Comparison of ENCODE assay signal across 14 cellular contexts in the genomic region with DNA sequence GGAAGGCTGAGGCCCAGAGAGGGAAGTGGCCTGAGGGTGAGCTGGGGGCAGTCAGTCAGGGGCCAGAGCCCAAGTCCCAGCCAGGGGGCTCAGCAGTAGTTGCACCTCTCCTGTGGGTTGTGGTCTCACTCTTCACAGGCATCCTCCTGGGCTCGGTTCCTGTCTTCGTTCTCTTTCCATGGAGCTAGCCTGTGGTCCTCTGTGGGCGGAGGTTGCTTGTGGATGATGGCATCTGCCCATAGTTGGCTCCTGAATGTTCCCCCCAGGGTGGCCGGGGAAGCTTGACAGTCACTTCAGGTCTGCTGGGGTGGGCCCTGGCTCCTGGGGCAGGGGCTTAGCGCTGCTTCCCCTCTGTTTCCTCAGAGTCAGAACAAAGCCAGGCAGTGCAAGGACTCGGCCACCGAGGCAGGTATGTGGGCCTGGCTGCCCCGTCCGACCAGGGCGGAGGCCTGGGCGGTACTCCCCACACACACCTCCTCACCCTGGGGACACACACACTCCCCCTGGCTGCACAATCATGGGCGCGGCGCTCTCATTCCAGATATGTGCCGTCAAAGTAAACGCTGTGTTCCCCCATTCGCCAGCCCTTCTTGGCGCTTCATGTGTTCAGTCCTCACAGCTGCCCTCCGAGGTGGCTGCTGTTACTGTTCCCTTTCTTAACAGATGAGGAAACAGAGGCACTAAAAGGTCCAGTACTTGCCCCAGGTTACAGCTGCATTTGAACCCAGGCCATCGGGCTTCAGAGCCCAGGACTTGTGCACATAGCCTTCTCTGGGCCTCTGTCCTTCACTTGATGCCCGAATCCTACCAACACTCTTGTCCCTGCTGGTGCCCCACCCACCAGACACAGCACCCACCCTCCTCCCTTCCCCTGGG. TPM values are rescaled to one million over a fixed set of nuclear protein-coding genes. Genes with fewer than 3 reads are reported as not detected.
A peak's percentile ranks its signal among the peaks of the same experiment; 100 is the strongest.
DNase-seq lines count a peak whose midpoint lies in the region; FAIRE-seq and TF ChIP-seq lines count a peak whose summit lies in the region.
"Had no signal": no experiment of that assay in that cellular context is flagged by ENCODE, and none has a peak within 500 bp of the region (broad histone marks: within the 10 kb centered on the region; RNA-seq: fewer than 3 reads in every experiment).

No MANE protein-coding gene starts in this region.

- no peaks in the 10 kb centered on the region for H3K9me3 Mint-ChIP-seq in CD8-positive, alpha-beta memory T cell

- POLR2A ChIA-PET in CD8-positive, alpha-beta memory T cell (lab: Charles Lee) = interaction anchor here (0.6 kb wide), 1 partner anchor 10 kb away, joined by 3 read pairs; no protein-coding TSS in a partner anchor
- POLR2A ChIA-PET in H1 (lab: Charles Lee; ENCODE audit: partially characterized antibody) = interaction anchor here (1.0 to 1.2 kb wide), 3 partner anchors 11 to 40 kb away, joined by 3 to 4 read pairs (median 3); no protein-coding TSS in a partner anchor

- WGBS in H1 (ENCODE audit: extremely low coverage in 1 of 2, insufficient coverage in 1 of 2, insufficient read length in 1 of 2, insufficient replicate concordance in 2 of 2, low coverage in 1 of 2, low lambda C conversion rate in 2 of 2, missing lambda C conversion rate in 1 of 2), 2 experiments = 89% methylated on average over 21 of the region's 21 CpGs; no CpG with 5 or more reads in 1 of the 2 experiments
- WGBS in prostate gland = 83% methylated on average over 21 of the region's 21 CpGs

- H3K27ac Mint-ChIP-seq in CD8-positive, alpha-beta memory T cell = peak overlapping the region in 7 of 8 donors; percentile 10 to 83 (median 58)

- no peak overlapping the region for H4K5ac ChIP-seq in H1 (ENCODE audit: insufficient read length, low read depth, low read length)

- H2BK15ac ChIP-seq in H1 (ENCODE audit: low read length) = no peak overlapping the region

- 0 out of 2 replicates have a peak overlapping the region, but pooled peaks have one; percentile 9 for H2AK5ac ChIP-seq in H1 (ENCODE audit: low read depth, low read length)

- H4K91ac ChIP-seq in H1 (replicated peaks; ENCODE audit: insufficient read length, low read length) = no peak overlapping the region

- H3K23me2 ChIP-seq in H1 (ENCODE audit: low read depth, low read length) = peaks cover 4% of the 10 kb centered on the region; the same call in 1 of the 2 replicates

- H4K8ac ChIP-seq in H1 (ENCODE audit: extremely low read depth, insufficient read depth, low read length) = no peak overlapping the region; the same call in 1 of the 2 replicates

- no peaks in the 10 kb centered on the region for H3K27me3 Mint-ChIP-seq in CD8-positive, alpha-beta memory T cell

- H3K4me3 Mint-ChIP-seq in CD8-positive, alpha-beta memory T cell = no peak overlapping the region

- no peak overlapping the region; the same call in 1 of the 2 replicates for H3K18ac ChIP-seq in H1 (ENCODE audit: extremely low read depth, low read length)

- no peak overlapping the region for H3K23ac ChIP-seq in H1 (ENCODE audit: insufficient read length)

- H2BK12ac ChIP-seq in H1 (ENCODE audit: low read depth, low read length) = no peak overlapping the region

- peak overlapping the region; percentile 60; the same call in 1 of the 2 replicates for H2BK5ac ChIP-seq in H1 (ENCODE audit: low read depth, low read length)

- no peaks in the 10 kb centered on the region for H4K20me1 ChIP-seq in H1 (replicated peaks in 1 of 2; ENCODE audit: control insufficient read depth in 1 of 2, insufficient read depth in 2 of 2, low read length in 2 of 2)

- no peak overlapping the region for H3K27ac ChIP-seq in CD8-positive, alpha-beta memory T cell (ENCODE audit: low read depth, low read length)
- no peak overlapping the region for H3K27ac ChIP-seq in H1 (ENCODE audit: low read depth, low read length)
- no peak overlapping the region for H3K27ac ChIP-seq in prostate gland

- no peak overlapping the region for H3K4ac ChIP-seq in H1 (replicated peaks; ENCODE audit: insufficient read length, low read depth, low read length)

- no peak for TF ChIP-seq EP300 in H1 (IDR thresholded peaks at IDR 0.05; ENCODE audit: borderline replicate concordance in 1 of 2, low read depth in 2 of 2, low read length in 2 of 2)

- no peaks in the 10 kb centered on the region for H3K27me3 ChIP-seq in CD8-positive, alpha-beta memory T cell (ENCODE audit: insufficient read depth, low read length, poor library complexity, severe bottlenecking)
- H3K27me3 ChIP-seq in H1 (replicated peaks in 1 of 4; ENCODE audit: control insufficient read depth in 3 of 4, extremely low read depth in 1 of 4, insufficient read depth in 3 of 4, low read length in 3 of 4) (peaks cover 0 to 7% (median 0%) of the 10 kb centered on the region in 4 experiments; a peak in 4 of 7 replicates), prostate gland (replicated peaks; ENCODE audit: insufficient read depth) (peaks cover 3% of the 10 kb centered on the region)

- H3K4me1 Mint-ChIP-seq in CD8-positive, alpha-beta memory T cell = peaks cover 0 to 23% (median 9%) of the 10 kb centered on the region in 3 donors

- no peak overlapping the region for H3K4me3 ChIP-seq in CD8-positive, alpha-beta memory T cell (ENCODE audit: low read length)
- no peak overlapping the region for H3K4me3 ChIP-seq in H1 (ENCODE audit: extremely low read depth in 1 of 4, insufficient read depth in 2 of 4, low read depth in 3 of 4, low read length in 4 of 4)
- no peak overlapping the region for H3K4me3 ChIP-seq in prostate gland
- H3K4me3 ChIP-seq: GM12878 had no signal

- TF ChIP-seq POLR2A in H1 (IDR thresholded peaks at IDR 0.05; ENCODE audit: control extremely low read depth in 1 of 2, low read depth in 2 of 2, low read length in 2 of 2) (no peak), prostate gland (IDR thresholded peaks at IDR 0.05) (no peak)

- no peak overlapping the region for H3K9ac ChIP-seq in H1 (replicated peaks in 1 of 4; ENCODE audit: extremely low read depth in 1 of 4, low read depth in 3 of 4, low read length in 3 of 4)

- H2AFZ ChIP-seq in H1 (ENCODE audit: low read length) = no peak overlapping the region

- no peak overlapping the region for H2BK120ac ChIP-seq in H1 (replicated peaks; ENCODE audit: low read depth, low read length)

- no peaks in the 10 kb centered on the region for H3K79me2 ChIP-seq in H1 (ENCODE audit: control insufficient read depth in 1 of 2, insufficient read depth in 2 of 2, low read length in 2 of 2)

- H3K36me3 Mint-ChIP-seq in CD8-positive, alpha-beta memory T cell = peaks cover 0 to 81% (median 6%) of the 10 kb centered on the region in 3 donors

- H3K14ac ChIP-seq in H1 (ENCODE audit: insufficient read length) = no peak overlapping the region

- no peaks in the 10 kb centered on the region for H3K9me3 ChIP-seq in CD8-positive, alpha-beta memory T cell (ENCODE audit: low read length)
- H3K9me3 ChIP-seq in H1 (ENCODE audit: insufficient read depth in 2 of 2, low read depth in 1 of 2, low read length in 1 of 2) (no peaks in the 10 kb centered on the region), prostate gland (no peaks in the 10 kb centered on the region)

- TF ChIP-seq CTCF in H1 (IDR thresholded peaks at IDR 0.05; ENCODE audit: control extremely low read depth in 1 of 3, insufficient read depth in 1 of 3, low read depth in 1 of 3, low read length in 3 of 3) (no peak), prostate gland (IDR thresholded peaks at IDR 0.05) (no peak)

- no peak for FAIRE-seq in RCC 7860 (lab: Jason Lieb, UNC)
- FAIRE-seq in H1 (lab: Jason Lieb, UNC) = no peak
- FAIRE-seq: astrocyte, GM12878 had no signal

- H3K4me1 ChIP-seq in CD8-positive, alpha-beta memory T cell (ENCODE audit: insufficient read depth, low read length) = no peaks in the 10 kb centered on the region
- H3K4me1 ChIP-seq in H1 (replicated peaks in 1 of 4; ENCODE audit: control insufficient read depth in 3 of 4, insufficient read depth in 4 of 4, low read length in 3 of 4) = peaks cover 0 to 25% (median 15%) of the 10 kb centered on the region in 4 experiments; a peak in 6 of 7 replicates
- H3K4me1 ChIP-seq in prostate gland (replicated peaks) = no peaks in the 10 kb centered on the region

- TF ChIP-seq RAD21 in H1 (IDR thresholded peaks at IDR 0.05 in 1 of 2, conservative IDR thresholded peaks at IDR 0.05 in 1 of 2; ENCODE audit: low read depth in 2 of 2, low read length in 2 of 2) = no peak

- no peak overlapping the region for H3K56ac ChIP-seq in H1 (replicated peaks; ENCODE audit: insufficient read length, low read depth, low read length)

- H2BK20ac ChIP-seq in H1 (ENCODE audit: low read length) = no peak overlapping the region

- intact Hi-C loops in posterior cingulate gyrus (cut with DNase I) (no loop called here), prostate gland (cut with DNase I) (no loop called here)

- DNase-seq in CD8-positive, alpha-beta memory T cell = peak in 3 of 5 donors; percentile 0 to 45 (median 0)
- DNase-seq in RCC 7860 (ENCODE audit: low spot score) = peak; percentile 0
- peak in 1 of 2 experiments; percentile 46 for DNase-seq in H1 (ENCODE audit: low read depth in 1 of 2, low spot score in 2 of 2)
- DNase-seq in posterior cingulate gyrus = peak in 7 of 10 donors; percentile 5 to 61 (median 22)
- no peak for DNase-seq in cortex of kidney (lab: John Stamatoyannopoulos, UW)
- DNase-seq in prostate gland (ENCODE audit: low spot score) = no peak
- DNase-seq in NCI-H1105 treated with DMSO at 0.1 percent for 48 hours (lab: John Stamatoyannopoulos, UW) = no peak
- no peak for DNase-seq in glomerular visceral epithelial cell (ENCODE audit: extremely low spot score)
- DNase-seq: DMS153, hippocampal formation, NCI-H510A, SIG-M5 had no signal

- H3K36me3 ChIP-seq in CD8-positive, alpha-beta memory T cell (ENCODE audit: insufficient read depth, low read length) = peaks cover 31% of the 10 kb centered on the region
- H3K36me3 ChIP-seq in H1 (ENCODE audit: control insufficient read depth in 2 of 4, insufficient read depth in 4 of 4, low read length in 3 of 4) (no peaks in the 10 kb centered on the region), prostate gland (no peaks in the 10 kb centered on the region)

- CTCF ChIA-PET in CD8-positive, alpha-beta memory T cell (lab: Charles Lee) = interaction anchor here (3.7 kb wide), 1 partner anchor 56 kb away, joined by 18 read pairs; no protein-coding TSS in a partner anchor
- CTCF ChIA-PET in H1 (lab: Charles Lee; ENCODE audit: partially characterized antibody) = interaction anchor here (0.6 to 2.9 kb wide), 8 partner anchors 13 to 1380 kb away, joined by 3 to 9 read pairs (median 4); no protein-coding TSS in a partner anchor

- H3K4me2 ChIP-seq in H1 (ENCODE audit: insufficient read depth in 1 of 2, low read depth in 2 of 2, low read length in 2 of 2) = no peak overlapping the region; a peak in 1 of 4 replicates

- H3K79me1 ChIP-seq in H1 (ENCODE audit: low read depth, low read length) = no peaks in the 10 kb centered on the region

RNA-seq across cellular contexts. Expression of gene PSTPIP1, which starts 34.5 kb away (rescaled TPM):
- 100 to 1,000 TPM; 123 to 127 TPM for total RNA-seq in CD8-positive, alpha-beta memory T cell
- polyA plus RNA-seq in CD8-positive, alpha-beta memory T cell = 83.1 TPM
- 0.63 and 1.8 TPM in 2 replicates for total RNA-seq in H1 (2021; fragmentation: NEBNext Ultra II Directional; extraction: Animal tissue kit (Norgen Biotek cat#: 25700))
- 1.6 and 3.0 TPM in 2 replicates for polyA plus RNA-seq in H1 (2011; rRNA removed)
- polyA plus RNA-seq in H1 (2011; cell fraction: cytosol; rRNA removed) = 2.1 TPM
- polyA plus RNA-seq in H1 (2011; cell fraction: nucleus; rRNA removed) = 4.1 TPM
- polyA plus RNA-seq in H1 (2012, experiment 1 of 2) = 1.2 to 3.1 TPM (median 2.2 TPM) in 3 of 4 replicates, not detected in the other
- polyA plus RNA-seq in H1 (2012, experiment 2 of 2) = 1.1 TPM
- polyA plus RNA-seq in H1 (2013, experiment 1 of 2) = 0.95 TPM
- 1.7 TPM for polyA plus RNA-seq in H1 (2013, experiment 2 of 2)
- polyA minus RNA-seq in H1 (2011; rRNA and poly(A)+ RNA removed) = 0.32 and 0.60 TPM in 2 replicates
- polyA minus RNA-seq in H1 (2011; cell fraction: cytosol; rRNA and poly(A)+ RNA removed) = not detected
- polyA minus RNA-seq in H1 (2011; cell fraction: nucleus; rRNA and poly(A)+ RNA removed) = 1.1 TPM
- total RNA-seq in prostate gland = 1 to 10 TPM; 2.1 to 7.0 TPM
- total RNA-seq: astrocyte had no signal

RNA-seq across cellular contexts. Expression of gene TSPAN3, which starts 41.5 kb away (rescaled TPM):
- total RNA-seq in CD8-positive, alpha-beta memory T cell = 10 to 100 TPM; 59.3 to 60.5 TPM
- polyA plus RNA-seq in CD8-positive, alpha-beta memory T cell = 45.2 TPM
- 107 and 112 TPM in 2 replicates for total RNA-seq in H1 (2021; fragmentation: NEBNext Ultra II Directional; extraction: Animal tissue kit (Norgen Biotek cat#: 25700))
- 172 and 238 TPM in 2 replicates for polyA plus RNA-seq in H1 (2011; rRNA removed)
- 185 TPM for polyA plus RNA-seq in H1 (2011; cell fraction: cytosol; rRNA removed)
- 71.9 TPM for polyA plus RNA-seq in H1 (2011; cell fraction: nucleus; rRNA removed)
- polyA plus RNA-seq in H1 (2012, experiment 1 of 2) = 145 to 155 TPM (median 153 TPM) in 4 replicates
- 35.1 TPM for polyA plus RNA-seq in H1 (2012, experiment 2 of 2)
- polyA plus RNA-seq in H1 (2013, experiment 1 of 2) = 119 TPM
- 154 TPM for polyA plus RNA-seq in H1 (2013, experiment 2 of 2)
- 197 and 215 TPM in 2 replicates for polyA minus RNA-seq in H1 (2011; rRNA and poly(A)+ RNA removed)
- polyA minus RNA-seq in H1 (2011; cell fraction: cytosol; rRNA and poly(A)+ RNA removed) = 77.6 TPM
- 44.1 TPM for polyA minus RNA-seq in H1 (2011; cell fraction: nucleus; rRNA and poly(A)+ RNA removed)
- total RNA-seq in prostate gland = 100 to 1,000 TPM; 234 to 238 TPM

Comparison
In these comparisons a context has a peak if more than half of its experiments do, and no peak if none do; other contexts are left out.
1. DNase-seq: peak in CD8-positive, alpha-beta memory T cell (3 of 5), RCC 7860 (single experiment) and posterior cingulate gyrus (7 of 10); none in cortex of kidney (single experiment), prostate gland (single experiment), NCI-H1105 treated with DMSO at 0.1 percent for 48 hours (single experiment) and glomerular visceral epithelial cell (single experiment).
2. RNA of gene PSTPIP1, which starts 34.5 kb away (total RNA-seq): 123 to 127 TPM in CD8-positive, alpha-beta memory T cell; 2.1 to 7.0 TPM in prostate gland and 0.63 to 1.8 TPM in H1; every median in the first group is over 10 times any median in the second.